In genomic region chrX:86002076-86002896, GRCh38 we compare ENCODE assay signal across 1 cellular context.
A peak's percentile ranks its signal among the peaks of the same experiment; 100 is the strongest.
TF ChIP-seq lines count a peak whose summit lies in the region.

No MANE protein-coding gene starts in this region.

TF ChIP-seq in HepG2, 621 proteins besides CTCF, POLR2A, EP300 and RAD21 (continued from another document and continues in another):
- TF ChIP-seq, protein P1, sequence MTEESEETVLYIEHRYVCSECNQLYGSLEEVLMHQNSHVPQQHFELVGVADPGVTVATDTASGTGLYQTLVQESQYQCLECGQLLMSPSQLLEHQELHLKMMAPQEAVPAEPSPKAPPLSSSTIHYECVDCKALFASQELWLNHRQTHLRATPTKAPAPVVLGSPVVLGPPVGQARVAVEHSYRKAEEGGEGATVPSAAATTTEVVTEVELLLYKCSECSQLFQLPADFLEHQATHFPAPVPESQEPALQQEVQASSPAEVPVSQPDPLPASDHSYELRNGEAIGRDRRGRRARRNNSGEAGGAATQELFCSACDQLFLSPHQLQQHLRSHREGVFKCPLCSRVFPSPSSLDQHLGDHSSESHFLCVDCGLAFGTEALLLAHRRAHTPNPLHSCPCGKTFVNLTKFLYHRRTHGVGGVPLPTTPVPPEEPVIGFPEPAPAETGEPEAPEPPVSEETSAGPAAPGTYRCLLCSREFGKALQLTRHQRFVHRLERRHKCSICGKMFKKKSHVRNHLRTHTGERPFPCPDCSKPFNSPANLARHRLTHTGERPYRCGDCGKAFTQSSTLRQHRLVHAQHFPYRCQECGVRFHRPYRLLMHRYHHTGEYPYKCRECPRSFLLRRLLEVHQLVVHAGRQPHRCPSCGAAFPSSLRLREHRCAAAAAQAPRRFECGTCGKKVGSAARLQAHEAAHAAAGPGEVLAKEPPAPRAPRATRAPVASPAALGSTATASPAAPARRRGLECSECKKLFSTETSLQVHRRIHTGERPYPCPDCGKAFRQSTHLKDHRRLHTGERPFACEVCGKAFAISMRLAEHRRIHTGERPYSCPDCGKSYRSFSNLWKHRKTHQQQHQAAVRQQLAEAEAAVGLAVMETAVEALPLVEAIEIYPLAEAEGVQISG (CRISPR knock-in tag; IDR thresholded peaks at IDR 0.05), result 0 out of 2 replicates have a peak, but pooled peaks have one; percentile 29
- no peak for TF ChIP-seq TFDP1 (CRISPR knock-in tag; IDR thresholded peaks at IDR 0.05; ENCODE audit: borderline replicate concordance)
- TF ChIP-seq ZGPAT (CRISPR knock-in tag; IDR thresholded peaks at IDR 0.05), result 0 out of 2 replicates have a peak, but pooled peaks have one; percentile 27
- TF ChIP-seq KDM2A (CRISPR knock-in tag; IDR thresholded peaks at IDR 0.05; ENCODE audit: borderline replicate concordance, low read depth), result peak; percentile 19; the same call in 1 of the 2 replicates
- TF ChIP-seq RFX1 (IDR thresholded peaks at IDR 0.05), result no peak
- TF ChIP-seq GATAD2A (CRISPR knock-in tag; IDR thresholded peaks at IDR 0.05), result 0 out of 2 replicates have a peak, but pooled peaks have one; percentile 36
- TF ChIP-seq ZMAT5 (CRISPR knock-in tag; IDR thresholded peaks at IDR 0.05; ENCODE audit: borderline replicate concordance, low read depth), result no peak
- no peak for TF ChIP-seq PRMT3 (CRISPR knock-in tag; IDR thresholded peaks at IDR 0.05; ENCODE audit: borderline replicate concordance, low read depth)
- TF ChIP-seq MIXL1 (CRISPR knock-in tag; IDR thresholded peaks at IDR 0.05), result no peak
- TF ChIP-seq MTA1 (CRISPR knock-in tag; IDR thresholded peaks at IDR 0.05; ENCODE audit: borderline replicate concordance), result no peak
- no peak for TF ChIP-seq ZNF343 (CRISPR knock-in tag; IDR thresholded peaks at IDR 0.05)
- no peak for TF ChIP-seq ZNF24 (IDR thresholded peaks at IDR 0.05)
- no peak for TF ChIP-seq DZIP1 (CRISPR knock-in tag; IDR thresholded peaks at IDR 0.05)
- TF ChIP-seq ZNF10 (CRISPR knock-in tag; IDR thresholded peaks at IDR 0.05; ENCODE audit: borderline replicate concordance, low read depth), result no peak
- peak; percentile 24; the same call in 1 of the 2 replicates for TF ChIP-seq FOXK1 (CRISPR knock-in tag; IDR thresholded peaks at IDR 0.05; ENCODE audit: borderline replicate concordance, low read depth)
- TF ChIP-seq PCBP2 (optimal IDR thresholded peaks at IDR 0.05; ENCODE audit: low read depth, low read length, poor library complexity, severe bottlenecking), result no peak
- no peak for TF ChIP-seq ZNF513 (CRISPR knock-in tag; conservative IDR thresholded peaks at IDR 0.05)
- peak; percentile 66 for TF ChIP-seq ZFX (CRISPR knock-in tag; IDR thresholded peaks at IDR 0.05; ENCODE audit: low read depth)
- no peak for TF ChIP-seq ZNF7 (CRISPR knock-in tag; IDR thresholded peaks at IDR 0.05)
- peak; percentile 9; the same call in 1 of the 2 replicates for TF ChIP-seq RXRB (CRISPR knock-in tag; IDR thresholded peaks at IDR 0.05; ENCODE audit: borderline replicate concordance)
- no peak for TF ChIP-seq ZNF691 (CRISPR knock-in tag; IDR thresholded peaks at IDR 0.05; ENCODE audit: borderline replicate concordance, low read depth)
- TF ChIP-seq, protein P2, sequence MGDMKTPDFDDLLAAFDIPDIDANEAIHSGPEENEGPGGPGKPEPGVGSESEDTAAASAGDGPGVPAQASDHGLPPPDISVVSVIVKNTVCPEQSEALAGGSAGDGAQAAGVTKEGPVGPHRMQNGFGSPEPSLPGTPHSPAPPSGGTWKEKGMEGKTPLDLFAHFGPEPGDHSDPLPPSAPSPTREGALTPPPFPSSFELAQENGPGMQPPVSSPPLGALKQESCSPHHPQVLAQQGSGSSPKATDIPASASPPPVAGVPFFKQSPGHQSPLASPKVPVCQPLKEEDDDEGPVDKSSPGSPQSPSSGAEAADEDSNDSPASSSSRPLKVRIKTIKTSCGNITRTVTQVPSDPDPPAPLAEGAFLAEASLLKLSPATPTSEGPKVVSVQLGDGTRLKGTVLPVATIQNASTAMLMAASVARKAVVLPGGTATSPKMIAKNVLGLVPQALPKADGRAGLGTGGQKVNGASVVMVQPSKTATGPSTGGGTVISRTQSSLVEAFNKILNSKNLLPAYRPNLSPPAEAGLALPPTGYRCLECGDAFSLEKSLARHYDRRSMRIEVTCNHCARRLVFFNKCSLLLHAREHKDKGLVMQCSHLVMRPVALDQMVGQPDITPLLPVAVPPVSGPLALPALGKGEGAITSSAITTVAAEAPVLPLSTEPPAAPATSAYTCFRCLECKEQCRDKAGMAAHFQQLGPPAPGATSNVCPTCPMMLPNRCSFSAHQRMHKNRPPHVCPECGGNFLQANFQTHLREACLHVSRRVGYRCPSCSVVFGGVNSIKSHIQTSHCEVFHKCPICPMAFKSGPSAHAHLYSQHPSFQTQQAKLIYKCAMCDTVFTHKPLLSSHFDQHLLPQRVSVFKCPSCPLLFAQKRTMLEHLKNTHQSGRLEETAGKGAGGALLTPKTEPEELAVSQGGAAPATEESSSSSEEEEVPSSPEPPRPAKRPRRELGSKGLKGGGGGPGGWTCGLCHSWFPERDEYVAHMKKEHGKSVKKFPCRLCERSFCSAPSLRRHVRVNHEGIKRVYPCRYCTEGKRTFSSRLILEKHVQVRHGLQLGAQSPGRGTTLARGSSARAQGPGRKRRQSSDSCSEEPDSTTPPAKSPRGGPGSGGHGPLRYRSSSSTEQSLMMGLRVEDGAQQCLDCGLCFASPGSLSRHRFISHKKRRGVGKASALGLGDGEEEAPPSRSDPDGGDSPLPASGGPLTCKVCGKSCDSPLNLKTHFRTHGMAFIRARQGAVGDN (CRISPR knock-in tag; IDR thresholded peaks at IDR 0.05), result peak; percentile 70
- TF ChIP-seq GABPA (IDR thresholded peaks at IDR 0.05; ENCODE audit: low read depth, low read length), result no peak
- TF ChIP-seq GABPA (CRISPR knock-in tag; IDR thresholded peaks at IDR 0.05; ENCODE audit: low read depth), result no peak
- no peak for TF ChIP-seq GLMP (CRISPR knock-in tag; IDR thresholded peaks at IDR 0.05; ENCODE audit: borderline replicate concordance)
- TF ChIP-seq, protein P3, sequence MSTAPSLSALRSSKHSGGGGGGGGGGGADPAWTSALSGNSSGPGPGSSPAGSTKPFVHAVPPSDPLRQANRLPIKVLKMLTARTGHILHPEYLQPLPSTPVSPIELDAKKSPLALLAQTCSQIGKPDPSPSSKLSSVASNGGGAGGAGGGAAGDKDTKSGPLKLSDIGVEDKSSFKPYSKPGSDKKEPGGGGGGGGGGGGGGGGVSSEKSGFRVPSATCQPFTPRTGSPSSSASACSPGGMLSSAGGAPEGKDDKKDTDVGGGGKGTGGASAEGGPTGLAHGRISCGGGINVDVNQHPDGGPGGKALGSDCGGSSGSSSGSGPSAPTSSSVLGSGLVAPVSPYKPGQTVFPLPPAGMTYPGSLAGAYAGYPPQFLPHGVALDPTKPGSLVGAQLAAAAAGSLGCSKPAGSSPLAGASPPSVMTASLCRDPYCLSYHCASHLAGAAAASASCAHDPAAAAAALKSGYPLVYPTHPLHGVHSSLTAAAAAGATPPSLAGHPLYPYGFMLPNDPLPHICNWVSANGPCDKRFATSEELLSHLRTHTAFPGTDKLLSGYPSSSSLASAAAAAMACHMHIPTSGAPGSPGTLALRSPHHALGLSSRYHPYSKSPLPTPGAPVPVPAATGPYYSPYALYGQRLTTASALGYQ (CRISPR knock-in tag; IDR thresholded peaks at IDR 0.05), result no peak
- TF ChIP-seq NCOA1 (CRISPR knock-in tag; IDR thresholded peaks at IDR 0.05), result no peak
- TF ChIP-seq, protein P4, sequence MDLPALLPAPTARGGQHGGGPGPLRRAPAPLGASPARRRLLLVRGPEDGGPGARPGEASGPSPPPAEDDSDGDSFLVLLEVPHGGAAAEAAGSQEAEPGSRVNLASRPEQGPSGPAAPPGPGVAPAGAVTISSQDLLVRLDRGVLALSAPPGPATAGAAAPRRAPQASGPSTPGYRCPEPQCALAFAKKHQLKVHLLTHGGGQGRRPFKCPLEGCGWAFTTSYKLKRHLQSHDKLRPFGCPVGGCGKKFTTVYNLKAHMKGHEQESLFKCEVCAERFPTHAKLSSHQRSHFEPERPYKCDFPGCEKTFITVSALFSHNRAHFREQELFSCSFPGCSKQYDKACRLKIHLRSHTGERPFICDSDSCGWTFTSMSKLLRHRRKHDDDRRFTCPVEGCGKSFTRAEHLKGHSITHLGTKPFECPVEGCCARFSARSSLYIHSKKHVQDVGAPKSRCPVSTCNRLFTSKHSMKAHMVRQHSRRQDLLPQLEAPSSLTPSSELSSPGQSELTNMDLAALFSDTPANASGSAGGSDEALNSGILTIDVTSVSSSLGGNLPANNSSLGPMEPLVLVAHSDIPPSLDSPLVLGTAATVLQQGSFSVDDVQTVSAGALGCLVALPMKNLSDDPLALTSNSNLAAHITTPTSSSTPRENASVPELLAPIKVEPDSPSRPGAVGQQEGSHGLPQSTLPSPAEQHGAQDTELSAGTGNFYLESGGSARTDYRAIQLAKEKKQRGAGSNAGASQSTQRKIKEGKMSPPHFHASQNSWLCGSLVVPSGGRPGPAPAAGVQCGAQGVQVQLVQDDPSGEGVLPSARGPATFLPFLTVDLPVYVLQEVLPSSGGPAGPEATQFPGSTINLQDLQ (CRISPR knock-in tag; IDR thresholded peaks at IDR 0.05), result no peak
- peak; percentile 70; the same call in 1 of the 2 replicates for TF ChIP-seq FOXA3 (CRISPR knock-in tag; IDR thresholded peaks at IDR 0.05)
- TF ChIP-seq MEIS1 (CRISPR knock-in tag; IDR thresholded peaks at IDR 0.05; ENCODE audit: borderline replicate concordance), result no peak
